In genomic region chr1:8474369-8474768, GRCh38 we compare ENCODE assay signal across 1 cellular context.
A peak's percentile ranks its signal among the peaks of the same experiment; 100 is the strongest.
TF ChIP-seq lines count a peak whose summit lies in the region.

No MANE protein-coding gene starts in this region.

TF ChIP-seq in HEK293T, 16 proteins besides CTCF, POLR2A, EP300 and RAD21 (continued from another document):
- TF ChIP-seq PKNOX1 (IDR thresholded peaks at IDR 0.05) = peak; percentile 76
- no peak for TF ChIP-seq CTBP1 (IDR thresholded peaks at IDR 0.05; ENCODE audit: borderline replicate concordance)
- TF ChIP-seq FOXK2 (IDR thresholded peaks at IDR 0.05) = no peak
- TF ChIP-seq HDGF (IDR thresholded peaks at IDR 0.05; ENCODE audit: borderline replicate concordance) = no peak
- no peak for TF ChIP-seq SP1 (IDR thresholded peaks at IDR 0.05)
